7 cellular contexts compared by ENCODE assay signal in the genomic region with DNA sequence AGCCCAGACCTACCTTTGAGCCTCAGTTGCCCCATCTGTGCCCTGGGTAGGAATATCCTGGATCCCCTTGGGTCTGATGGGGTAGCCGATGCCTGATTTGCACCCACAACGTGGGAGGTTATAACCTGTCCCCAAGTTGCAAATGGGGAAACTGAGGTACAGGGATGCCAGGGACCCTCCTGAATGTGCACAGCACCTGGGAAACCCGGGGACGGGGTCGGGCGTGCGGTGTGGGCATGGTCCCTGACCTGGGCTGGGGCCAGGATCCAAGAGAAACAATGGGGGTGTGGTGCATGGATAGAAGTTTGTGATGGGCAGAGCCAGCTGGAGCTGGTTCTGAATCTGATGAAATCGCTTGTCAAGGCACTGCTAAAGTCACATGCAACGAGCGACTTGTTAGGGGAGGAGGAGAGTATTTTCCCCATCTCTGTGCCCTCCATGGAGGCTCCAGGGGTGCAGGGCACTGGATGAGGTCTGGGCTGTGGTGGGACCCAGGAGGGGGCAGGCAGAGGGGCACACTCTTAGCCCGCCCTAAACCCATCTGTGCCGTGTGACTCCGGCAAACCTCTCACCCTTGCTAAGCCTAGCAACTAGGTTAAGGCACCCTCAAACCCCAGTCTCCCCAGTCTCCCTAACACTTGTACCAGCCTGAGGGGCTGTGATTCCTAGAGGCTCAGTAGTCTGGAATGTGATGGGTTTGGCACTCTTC.
DNase-seq lines count a peak whose midpoint lies in the region; TF ChIP-seq lines count a peak whose summit lies in the region.
"Had no signal": no experiment of that assay in that cellular context is flagged by ENCODE, and none has a peak within 500 bp of the region (broad histone marks: within the 10 kb centered on the region; RNA-seq: fewer than 3 reads in every experiment).

No MANE protein-coding gene starts in this region.

- H3K36me3 ChIP-seq in HEK293 (ENCODE audit: control insufficient read depth in 2 of 2, insufficient read depth in 1 of 2, low read length in 2 of 2) (no peaks in the 10 kb centered on the region), duodenal mucosa (ENCODE audit: control insufficient read depth in 1 of 2, insufficient read depth in 2 of 2, low read length in 2 of 2) (peaks cover 0 to 5% of the 10 kb centered on the region in 2 donors), rectal smooth muscle tissue (ENCODE audit: control insufficient read depth, insufficient read depth, low read length) (no peaks in the 10 kb centered on the region)
- H3K36me3 ChIP-seq: tibial artery had no signal

- DNase-seq in NCI-H226, result no peak
- no peak for DNase-seq in putamen (ENCODE audit: low spot score)
- DNase-seq in NOMO-1 treated with DMSO at 0.1 percent for 48 hours (lab: John Stamatoyannopoulos, UW; ENCODE audit: unreplicated experiment), result no peak

- H3K27me3 ChIP-seq in duodenal mucosa (ENCODE audit: control insufficient read depth in 1 of 2, insufficient read depth in 2 of 2, low read length in 2 of 2), result no peaks in the 10 kb centered on the region
- H3K27me3 ChIP-seq in rectal smooth muscle tissue (ENCODE audit: control insufficient read depth, insufficient read depth, low read length), result peaks cover 5% of the 10 kb centered on the region

- H3K9me3 ChIP-seq in HEK293 (ENCODE audit: control insufficient read depth, insufficient read depth, low read depth, low read length) (no peaks in the 10 kb centered on the region), duodenal mucosa (ENCODE audit: control insufficient read depth in 1 of 2, low read length in 2 of 2) (no peaks in the 10 kb centered on the region)
- H3K9me3 ChIP-seq: tibial artery had no signal

- no peak overlapping the region for H3K4me3 ChIP-seq in HEK293 (ENCODE audit: low read depth, low read length)
- peak overlapping the region; percentile 52 to 70 for H3K4me3 ChIP-seq in duodenal mucosa (ENCODE audit: low read depth in 1 of 2, low read length in 2 of 2)
- H3K4me3 ChIP-seq in rectal smooth muscle tissue (ENCODE audit: low read length), result peak overlapping the region; percentile 55

- POLR2A ChIA-PET in HEK293 (lab: Yijun Ruan, JAX), result no interaction called here

- H3K9ac ChIP-seq in duodenal mucosa (ENCODE audit: low read depth in 1 of 2, low read length in 2 of 2) (peak overlapping the region; percentile 16 to 67), rectal smooth muscle tissue (ENCODE audit: low read length) (no peak overlapping the region)

- no peak for TF ChIP-seq CTCF in HEK293 (tag by site-specific recombination; IDR thresholded peaks at IDR 0.05)

- CTCF ChIA-PET in HEK293 (lab: Yijun Ruan, JAX), result interaction anchor here (0.6 to 5.6 kb wide), 16 partner anchors 11 to 542 kb away, joined by 3 to 68 read pairs (median 6); a partner anchor contains a TSS

- no peaks in the 10 kb centered on the region for H3K4me1 ChIP-seq in HEK293 (ENCODE audit: control insufficient read depth, insufficient read depth, low read length)
- peaks cover 17 to 34% of the 10 kb centered on the region in 2 donors for H3K4me1 ChIP-seq in duodenal mucosa (ENCODE audit: control insufficient read depth in 1 of 2, insufficient read depth in 2 of 2, low read length in 2 of 2)
- H3K4me1 ChIP-seq in rectal smooth muscle tissue (ENCODE audit: control insufficient read depth, insufficient read depth, low read length), result no peaks in the 10 kb centered on the region

- no peak overlapping the region for H3K27ac ChIP-seq in HEK293 (ENCODE audit: extremely low read depth, low read depth, low read length)
- peak overlapping the region; percentile 64 for H3K27ac ChIP-seq in duodenal mucosa (ENCODE audit: low read depth, low read length)
- no peak overlapping the region for H3K27ac ChIP-seq in rectal smooth muscle tissue (ENCODE audit: low read depth, low read length)
- H3K27ac ChIP-seq: tibial artery had no signal

TF ChIP-seq in HEK293, 187 proteins besides CTCF, POLR2A, EP300 and RAD21 (continues in another document):
- TF ChIP-seq, protein P1, sequence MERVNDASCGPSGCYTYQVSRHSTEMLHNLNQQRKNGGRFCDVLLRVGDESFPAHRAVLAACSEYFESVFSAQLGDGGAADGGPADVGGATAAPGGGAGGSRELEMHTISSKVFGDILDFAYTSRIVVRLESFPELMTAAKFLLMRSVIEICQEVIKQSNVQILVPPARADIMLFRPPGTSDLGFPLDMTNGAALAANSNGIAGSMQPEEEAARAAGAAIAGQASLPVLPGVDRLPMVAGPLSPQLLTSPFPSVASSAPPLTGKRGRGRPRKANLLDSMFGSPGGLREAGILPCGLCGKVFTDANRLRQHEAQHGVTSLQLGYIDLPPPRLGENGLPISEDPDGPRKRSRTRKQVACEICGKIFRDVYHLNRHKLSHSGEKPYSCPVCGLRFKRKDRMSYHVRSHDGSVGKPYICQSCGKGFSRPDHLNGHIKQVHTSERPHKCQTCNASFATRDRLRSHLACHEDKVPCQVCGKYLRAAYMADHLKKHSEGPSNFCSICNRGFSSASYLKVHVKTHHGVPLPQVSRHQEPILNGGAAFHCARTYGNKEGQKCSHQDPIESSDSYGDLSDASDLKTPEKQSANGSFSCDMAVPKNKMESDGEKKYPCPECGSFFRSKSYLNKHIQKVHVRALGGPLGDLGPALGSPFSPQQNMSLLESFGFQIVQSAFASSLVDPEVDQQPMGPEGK (tag by site-specific recombination; IDR thresholded peaks at IDR 0.05), result peak; percentile 60
- 0 out of 2 replicates have a peak, but pooled peaks have one; percentile 25 for TF ChIP-seq KLF16 (tag by site-specific recombination; IDR thresholded peaks at IDR 0.05)
- TF ChIP-seq, protein P2, sequence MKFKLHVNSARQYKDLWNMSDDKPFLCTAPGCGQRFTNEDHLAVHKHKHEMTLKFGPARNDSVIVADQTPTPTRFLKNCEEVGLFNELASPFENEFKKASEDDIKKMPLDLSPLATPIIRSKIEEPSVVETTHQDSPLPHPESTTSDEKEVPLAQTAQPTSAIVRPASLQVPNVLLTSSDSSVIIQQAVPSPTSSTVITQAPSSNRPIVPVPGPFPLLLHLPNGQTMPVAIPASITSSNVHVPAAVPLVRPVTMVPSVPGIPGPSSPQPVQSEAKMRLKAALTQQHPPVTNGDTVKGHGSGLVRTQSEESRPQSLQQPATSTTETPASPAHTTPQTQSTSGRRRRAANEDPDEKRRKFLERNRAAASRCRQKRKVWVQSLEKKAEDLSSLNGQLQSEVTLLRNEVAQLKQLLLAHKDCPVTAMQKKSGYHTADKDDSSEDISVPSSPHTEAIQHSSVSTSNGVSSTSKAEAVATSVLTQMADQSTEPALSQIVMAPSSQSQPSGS (tag by site-specific recombination; IDR thresholded peaks at IDR 0.05; ENCODE audit: low read depth), result no peak
- TF ChIP-seq, protein P3, sequence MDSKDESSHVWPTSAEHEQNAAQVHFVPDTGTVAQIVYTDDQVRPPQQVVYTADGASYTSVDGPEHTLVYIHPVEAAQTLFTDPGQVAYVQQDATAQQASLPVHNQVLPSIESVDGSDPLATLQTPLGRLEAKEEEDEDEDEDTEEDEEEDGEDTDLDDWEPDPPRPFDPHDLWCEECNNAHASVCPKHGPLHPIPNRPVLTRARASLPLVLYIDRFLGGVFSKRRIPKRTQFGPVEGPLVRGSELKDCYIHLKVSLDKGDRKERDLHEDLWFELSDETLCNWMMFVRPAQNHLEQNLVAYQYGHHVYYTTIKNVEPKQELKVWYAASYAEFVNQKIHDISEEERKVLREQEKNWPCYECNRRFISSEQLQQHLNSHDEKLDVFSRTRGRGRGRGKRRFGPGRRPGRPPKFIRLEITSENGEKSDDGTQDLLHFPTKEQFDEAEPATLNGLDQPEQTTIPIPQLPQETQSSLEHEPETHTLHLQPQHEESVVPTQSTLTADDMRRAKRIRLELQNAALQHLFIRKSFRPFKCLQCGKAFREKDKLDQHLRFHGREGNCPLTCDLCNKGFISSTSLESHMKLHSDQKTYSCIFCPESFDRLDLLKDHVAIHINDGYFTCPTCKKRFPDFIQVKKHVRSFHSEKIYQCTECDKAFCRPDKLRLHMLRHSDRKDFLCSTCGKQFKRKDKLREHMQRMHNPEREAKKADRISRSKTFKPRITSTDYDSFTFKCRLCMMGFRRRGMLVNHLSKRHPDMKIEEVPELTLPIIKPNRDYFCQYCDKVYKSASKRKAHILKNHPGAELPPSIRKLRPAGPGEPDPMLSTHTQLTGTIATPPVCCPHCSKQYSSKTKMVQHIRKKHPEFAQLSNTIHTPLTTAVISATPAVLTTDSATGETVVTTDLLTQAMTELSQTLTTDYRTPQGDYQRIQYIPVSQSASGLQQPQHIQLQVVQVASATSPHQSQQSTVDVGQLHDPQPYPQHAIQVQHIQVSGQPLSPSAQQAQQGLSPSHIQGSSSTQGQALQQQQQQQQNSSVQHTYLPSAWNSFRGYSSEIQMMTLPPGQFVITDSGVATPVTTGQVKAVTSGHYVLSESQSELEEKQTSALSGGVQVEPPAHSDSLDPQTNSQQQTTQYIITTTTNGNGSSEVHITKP (tag by site-specific recombination; IDR thresholded peaks at IDR 0.05), result peak; percentile 51
- no peak for TF ChIP-seq ZNF184 (tag by site-specific recombination; IDR thresholded peaks at IDR 0.05)
- TF ChIP-seq ZBTB48 (tag by site-specific recombination; IDR thresholded peaks at IDR 0.05), result peak; percentile 80
- TF ChIP-seq ZNF24 (tag by site-specific recombination; IDR thresholded peaks at IDR 0.05), result no peak
- TF ChIP-seq ZNF830 (tag by site-specific recombination; IDR thresholded peaks at IDR 0.05; ENCODE audit: low read depth), result no peak
- 0 out of 2 replicates have a peak, but pooled peaks have one; percentile 30 for TF ChIP-seq IKZF3 (tag by site-specific recombination; IDR thresholded peaks at IDR 0.05)
- TF ChIP-seq, protein P4, sequence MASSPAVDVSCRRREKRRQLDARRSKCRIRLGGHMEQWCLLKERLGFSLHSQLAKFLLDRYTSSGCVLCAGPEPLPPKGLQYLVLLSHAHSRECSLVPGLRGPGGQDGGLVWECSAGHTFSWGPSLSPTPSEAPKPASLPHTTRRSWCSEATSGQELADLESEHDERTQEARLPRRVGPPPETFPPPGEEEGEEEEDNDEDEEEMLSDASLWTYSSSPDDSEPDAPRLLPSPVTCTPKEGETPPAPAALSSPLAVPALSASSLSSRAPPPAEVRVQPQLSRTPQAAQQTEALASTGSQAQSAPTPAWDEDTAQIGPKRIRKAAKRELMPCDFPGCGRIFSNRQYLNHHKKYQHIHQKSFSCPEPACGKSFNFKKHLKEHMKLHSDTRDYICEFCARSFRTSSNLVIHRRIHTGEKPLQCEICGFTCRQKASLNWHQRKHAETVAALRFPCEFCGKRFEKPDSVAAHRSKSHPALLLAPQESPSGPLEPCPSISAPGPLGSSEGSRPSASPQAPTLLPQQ (tag by site-specific recombination; IDR thresholded peaks at IDR 0.05), result peak; percentile 55
- TF ChIP-seq TRIM28 (IDR thresholded peaks at IDR 0.05; ENCODE audit: borderline replicate concordance, low read length), result no peak
- no peak for TF ChIP-seq ZBTB17 (tag by site-specific recombination; IDR thresholded peaks at IDR 0.05)
- peak; percentile 61; the same call in 1 of the 2 replicates for TF ChIP-seq ZFP3 (tag by site-specific recombination; IDR thresholded peaks at IDR 0.05; ENCODE audit: low read depth)
